ENCODE assay signal across 16 cellular contexts in the genomic region with DNA sequence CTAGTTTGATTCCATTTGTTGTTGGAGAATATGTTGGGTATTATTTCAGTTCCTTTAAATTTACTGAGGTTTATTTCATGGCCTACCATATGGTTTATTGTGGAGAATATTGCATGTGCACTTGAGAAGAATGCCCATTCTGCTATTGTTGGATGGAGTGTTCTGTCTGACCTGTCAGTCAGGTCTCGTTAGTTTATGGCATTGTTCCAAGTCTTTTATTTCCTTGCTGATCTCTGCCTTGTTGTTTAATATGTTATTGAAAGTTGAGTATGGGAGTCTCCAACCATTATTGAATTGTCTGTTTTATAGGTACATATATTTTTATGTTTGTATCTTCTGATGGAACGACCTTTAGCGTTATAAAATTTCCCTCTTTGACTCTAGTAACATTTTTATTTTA.
DNase-seq lines count a peak whose midpoint lies in the region; ATAC-seq, FAIRE-seq and TF ChIP-seq lines count a peak whose summit lies in the region.
"Had no signal": no experiment of that assay in that cellular context is flagged by ENCODE, and none has a peak within 500 bp of the region (broad histone marks: within the 10 kb centered on the region; RNA-seq: fewer than 3 reads in every experiment).

No MANE protein-coding gene starts in this region.

- peak; percentile 3 for DNase-seq in NCI-H1092 treated with DMSO at 0.1 percent for 48 hours (lab: John Stamatoyannopoulos, UW)
- no peak for DNase-seq in NCI-H1092 (lab: John Stamatoyannopoulos, UW)
- no peak for DNase-seq in CD4-positive, alpha-beta T cell
- DNase-seq in endodermal cell, result no peak
- no peak for DNase-seq in stimulated activated CD4-positive, alpha-beta T cell treated with anti-CD3 and anti-CD28 coated beads, Interleukin-15, amount 100 ng/mL, for 24 hours
- DNase-seq in CD1c-positive myeloid dendritic cell (ENCODE audit: extremely low spot score), result no peak
- DNase-seq in HTR-8/SVneo (ENCODE audit: insufficient read length, low spot score), result no peak
- DNase-seq: DND-41, GM23248, HCEC 1CT, MV-4-11, NCI-H524 treated with DMSO at 0.1 percent for 48 hours, PC-3 had no signal

- H3K4me1 Mint-ChIP-seq in CD4-positive, alpha-beta T cell (ENCODE audit: low read depth), result peaks cover 48% of the 10 kb centered on the region
- no peaks in the 10 kb centered on the region for H3K4me1 Mint-ChIP-seq in endodermal cell

- H3K36me3 ChIP-seq in endodermal cell (ENCODE audit: control insufficient read depth, insufficient read depth, low read length), result peaks cover 5% of the 10 kb centered on the region

- ATAC-seq in CD4-positive, alpha-beta T cell (ENCODE audit: poor library complexity), result no peak
- ATAC-seq: PC-3 had no signal

- no peak for FAIRE-seq in HTR-8/SVneo (lab: Jason Lieb, UNC)

- H3K27ac ChIP-seq in CD4-positive, alpha-beta T cell (ENCODE audit: low read depth, low read length), result no peak overlapping the region
- H3K27ac ChIP-seq in endodermal cell (ENCODE audit: low read depth, low read length), result no peak overlapping the region
- H3K27ac ChIP-seq: GM23248, RWPE1 had no signal

- no peak for TF ChIP-seq RAD21 in Ishikawa (IDR thresholded peaks at IDR 0.05; ENCODE audit: low read depth)

- no peak for TF ChIP-seq CTCF in CD4-positive, alpha-beta T cell (IDR thresholded peaks at IDR 0.05)
- no peak for TF ChIP-seq CTCF in endodermal cell (conservative IDR thresholded peaks at IDR 0.05)

- no peak for TF ChIP-seq EP300 in Ishikawa (IDR thresholded peaks at IDR 0.05; ENCODE audit: borderline replicate concordance)

- no peaks in the 10 kb centered on the region for H3K27me3 ChIP-seq in CD4-positive, alpha-beta T cell (ENCODE audit: control insufficient read depth, insufficient read depth, low read length)
- no peaks in the 10 kb centered on the region for H3K27me3 ChIP-seq in endodermal cell (ENCODE audit: control insufficient read depth, insufficient read depth, low read length, poor library complexity, severe bottlenecking)

- 80 to 96% methylated on average over 1 to 3 of the region's 3 CpGs for WGBS in endodermal cell (ENCODE audit: insufficient coverage in 1 of 2, insufficient read length in 1 of 2), 2 experiments

- H3K9ac ChIP-seq in endodermal cell (ENCODE audit: extremely low read depth, low read length, poor library complexity, severe bottlenecking), result no peak overlapping the region
- H3K9ac ChIP-seq: GM23248 had no signal

- no peaks in the 10 kb centered on the region for H3K4me1 ChIP-seq in endodermal cell (ENCODE audit: control insufficient read depth, insufficient read depth, low read length)

- H3K4me3 ChIP-seq in endodermal cell (ENCODE audit: low read length), result peak overlapping the region; percentile 44
- H3K4me3 ChIP-seq: GM23248 had no signal

- peaks cover 15% of the 10 kb centered on the region for H3K9me3 Mint-ChIP-seq in CD4-positive, alpha-beta T cell
- H3K9me3 Mint-ChIP-seq in endodermal cell, result peaks cover 66% of the 10 kb centered on the region

- no peaks in the 10 kb centered on the region for H3K27me3 Mint-ChIP-seq in CD4-positive, alpha-beta T cell
- no peaks in the 10 kb centered on the region for H3K27me3 Mint-ChIP-seq in endodermal cell (ENCODE audit: insufficient read depth)

- H3K4me3 Mint-ChIP-seq in CD4-positive, alpha-beta T cell, result no peak overlapping the region
- H3K4me3 Mint-ChIP-seq in endodermal cell, result no peak overlapping the region
- H3K4me3 Mint-ChIP-seq: T-helper 1 cell treated with Interleukin-12 subunit alpha and Interleukin-12 subunit beta and Interleukin-4 antibody, amounts not matched to agents 30 μg/mL and 1 μg/mL, for 36 hours had no signal

- peak overlapping the region; percentile 6 for H3K27ac Mint-ChIP-seq in CD4-positive, alpha-beta T cell
- no peak overlapping the region for H3K27ac Mint-ChIP-seq in endodermal cell
- H3K27ac Mint-ChIP-seq: T-helper 1 cell treated with Interleukin-12 subunit alpha and Interleukin-12 subunit beta and Interleukin-4 antibody, amounts not matched to agents 30 μg/mL and 1 μg/mL, for 36 hours had no signal

- H3K36me3 Mint-ChIP-seq in CD4-positive, alpha-beta T cell (ENCODE audit: low read depth), result peaks cover 63% of the 10 kb centered on the region
- H3K36me3 Mint-ChIP-seq in endodermal cell (ENCODE audit: low read depth), result peaks cover 53% of the 10 kb centered on the region

- CTCF ChIA-PET in CD4-positive, alpha-beta T cell (lab: Charles Lee), result no interaction called here

- intact Hi-C loops in CD4-positive, alpha-beta T cell (cut with DNase I, micrococcal nuclease), result no loop called here

- POLR2A ChIA-PET in CD4-positive, alpha-beta T cell (lab: Charles Lee), result no interaction called here

- H3K9me3 ChIP-seq in CD4-positive, alpha-beta T cell (ENCODE audit: control insufficient read depth, low read length), result peaks cover under 1% of the 10 kb centered on the region
- peaks cover 61% of the 10 kb centered on the region for H3K9me3 ChIP-seq in endodermal cell (ENCODE audit: control insufficient read depth, low read length)

TF ChIP-seq in Ishikawa, 13 proteins besides CTCF, POLR2A, EP300 and RAD21:
- TF ChIP-seq YY1 (IDR thresholded peaks at IDR 0.05; ENCODE audit: low read depth) (no peak), NFIC (IDR thresholded peaks at IDR 0.05) (peak; percentile 62), TEAD4 (IDR thresholded peaks at IDR 0.05) (no peak)
